ENCODE assay signal across 8 cellular contexts in the genomic region with DNA sequence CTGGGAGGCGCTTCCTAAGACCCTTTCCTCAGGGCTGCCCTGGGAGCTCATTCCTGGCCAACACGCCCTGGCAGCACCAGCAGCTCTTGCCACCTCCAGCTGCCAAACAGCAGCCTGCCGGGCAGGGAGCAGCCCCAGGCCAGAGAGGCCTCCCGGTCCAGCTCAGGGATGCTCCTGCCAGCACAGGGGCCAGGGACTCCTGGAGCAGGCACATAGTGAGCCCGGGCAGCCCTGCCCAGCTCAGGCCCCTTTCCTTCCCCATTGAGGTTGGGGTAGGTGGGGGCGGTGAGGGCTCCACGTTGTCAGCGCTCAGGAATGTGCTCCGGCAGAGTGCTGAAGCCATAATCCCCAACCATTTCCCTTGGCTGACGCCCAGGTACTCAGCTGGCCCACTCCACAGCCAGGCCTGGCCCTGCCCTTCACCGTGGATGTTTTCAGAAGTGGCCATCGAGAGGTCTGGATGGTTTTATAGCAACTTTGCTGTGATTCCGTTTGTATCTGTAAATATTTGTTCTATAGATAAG. TPM values are rescaled to one million over a fixed set of nuclear protein-coding genes. Genes with fewer than 3 reads are reported as not detected.
DNase-seq lines count a peak whose midpoint lies in the region; ATAC-seq and TF ChIP-seq lines count a peak whose summit lies in the region.

No MANE protein-coding gene starts in this region.

- WGBS in mammary epithelial cell (ENCODE audit: low coverage, missing lambda C conversion rate), result 5% methylated on average over 11 of the region's 13 CpGs
- WGBS in lower leg skin, 2 donors, result 15 to 17% methylated on average over 9 to 12 of the region's 13 CpGs

- ATAC-seq in activated naive CD8-positive, alpha-beta T cell treated with anti-CD3 and anti-CD28 coated beads, Interleukin-2, amount 50 U/mL, for 24 hours, result peak; percentile 3
- no peak for ATAC-seq in CD8-positive, alpha-beta T cell

- H3K4me1 Mint-ChIP-seq in activated naive CD8-positive, alpha-beta T cell treated with anti-CD3 and anti-CD28 coated beads, Interleukin-2, amount 50 U/mL, for 24 hours, result no peaks in the 10 kb centered on the region
- no peaks in the 10 kb centered on the region for H3K4me1 Mint-ChIP-seq in activated naive CD8-positive, alpha-beta T cell treated with anti-CD3 and anti-CD28 coated beads for 36 hours
- no peaks in the 10 kb centered on the region for H3K4me1 Mint-ChIP-seq in CD8-positive, alpha-beta T cell (ENCODE audit: low read depth)

- H3K9me3 ChIP-seq in mammary epithelial cell (replicated peaks; ENCODE audit: insufficient read depth, low read length), result no peaks in the 10 kb centered on the region
- no peaks in the 10 kb centered on the region for H3K9me3 ChIP-seq in vagina
- H3K9me3 ChIP-seq in CD8-positive, alpha-beta T cell (ENCODE audit: low read length), result no peaks in the 10 kb centered on the region

- intact Hi-C loops in mammary epithelial cell (cut with micrococcal nuclease), result no loop called here
- intact Hi-C loops in lower leg skin (cut with DNase I; ENCODE audit: low total_unique reads), result no loop called here
- intact Hi-C loops in vagina (cut with DNase I), result no loop called here
- intact Hi-C loops in CD8-positive, alpha-beta T cell (cut with DNase I, micrococcal nuclease), result loop anchor here in 1 of 2 experiments (10.0 kb wide), 1 partner anchor 429 kb away; a partner anchor contains a TSS

- H3K4me3 Mint-ChIP-seq in activated naive CD8-positive, alpha-beta T cell treated with anti-CD3 and anti-CD28 coated beads, Interleukin-2, amount 50 U/mL, for 24 hours, result no peak overlapping the region
- H3K4me3 Mint-ChIP-seq in activated naive CD8-positive, alpha-beta T cell treated with anti-CD3 and anti-CD28 coated beads for 36 hours, result no peak overlapping the region
- H3K4me3 Mint-ChIP-seq in CD8-positive, alpha-beta T cell, result no peak overlapping the region

- no peak overlapping the region for H2AFZ ChIP-seq in mammary epithelial cell (ENCODE audit: low read depth, low read length)

- H3K4me2 ChIP-seq in mammary epithelial cell (ENCODE audit: insufficient read depth, low read depth, low read length), result peak overlapping the region; percentile 64

- H3K27me3 ChIP-seq in mammary epithelial cell (ENCODE audit: insufficient read depth, low read length) (no peaks in the 10 kb centered on the region), vagina (no peaks in the 10 kb centered on the region)
- H3K27me3 ChIP-seq in CD8-positive, alpha-beta T cell (ENCODE audit: insufficient read depth, low read length), result no peaks in the 10 kb centered on the region

- CTCF ChIA-PET in mammary epithelial cell (lab: Charles Lee; ENCODE audit: low non-redundant PET), result no interaction called here
- CTCF ChIA-PET in CD8-positive, alpha-beta T cell (lab: Charles Lee), result interaction anchor here (2.6 kb wide), 1 partner anchor 42 kb away, joined by 17 read pairs; no protein-coding TSS in a partner anchor

- TF ChIP-seq POLR2A in lower leg skin (IDR thresholded peaks at IDR 0.05) (no peak), vagina (IDR thresholded peaks at IDR 0.05) (no peak)

- no peak for TF ChIP-seq CTCF in mammary epithelial cell (conservative IDR thresholded peaks at IDR 0.05 in 1 of 2, IDR thresholded peaks at IDR 0.05 in 1 of 2; ENCODE audit: extremely low read depth in 1 of 2, insufficient read depth in 1 of 2, low read depth in 1 of 2, low read length in 2 of 2)
- TF ChIP-seq CTCF in lower leg skin (IDR thresholded peaks at IDR 0.05), result no peak
- TF ChIP-seq CTCF in vagina (IDR thresholded peaks at IDR 0.05), result no peak
- TF ChIP-seq CTCF in CD8-positive, alpha-beta T cell (IDR thresholded peaks at IDR 0.05), result no peak

- BruUV-seq in mammary epithelial cell (replicated peaks; lab: Mats Ljungman, UMichigan), result TSS peak; percentile 18

- POLR2A ChIA-PET in CD8-positive, alpha-beta T cell (lab: Charles Lee), result no interaction called here

- no peaks in the 10 kb centered on the region for H4K20me1 ChIP-seq in mammary epithelial cell (ENCODE audit: insufficient read depth, low read length)

- in situ Hi-C loops in mammary epithelial cell (cut with MboI; ENCODE audit: low sequenced_read_pairs in 2 of 2), result no loop called here

- DNase-seq in activated naive CD8-positive, alpha-beta T cell treated with anti-CD3 and anti-CD28 coated beads, Interleukin-2, amount 50 U/mL, for 24 hours, result no peak
- DNase-seq in activated naive CD8-positive, alpha-beta T cell treated with anti-CD3 and anti-CD28 coated beads for 36 hours, result no peak
- DNase-seq in mammary epithelial cell (peak; percentile 87), lower leg skin (ENCODE audit: low spot score in 2 of 2) (peak; percentile 63 to 94), vagina (ENCODE audit: extremely low spot score in 2 of 2) (no peak), NCI-H2081 treated with DMSO at 0.1 percent for 48 hours (lab: John Stamatoyannopoulos, UW) (no peak)
- DNase-seq in activated effector memory CD4-positive, alpha-beta T cell treated with Interleukin-2 at 50 U/mL for 16 hours, result no peak
- no peak for DNase-seq in CD8-positive, alpha-beta T cell

- H3K4me1 ChIP-seq in mammary epithelial cell (ENCODE audit: insufficient read depth, low read length), result peaks cover 37% of the 10 kb centered on the region
- H3K4me1 ChIP-seq in vagina, result peaks cover 22% of the 10 kb centered on the region
- H3K4me1 ChIP-seq in CD8-positive, alpha-beta T cell (ENCODE audit: insufficient read depth, low read length), result no peaks in the 10 kb centered on the region

- H3K36me3 Mint-ChIP-seq in activated naive CD8-positive, alpha-beta T cell treated with anti-CD3 and anti-CD28 coated beads, Interleukin-2, amount 50 U/mL, for 24 hours (ENCODE audit: low read depth), result peaks cover 29% of the 10 kb centered on the region
- peaks cover 16% of the 10 kb centered on the region for H3K36me3 Mint-ChIP-seq in activated naive CD8-positive, alpha-beta T cell treated with anti-CD3 and anti-CD28 coated beads for 36 hours
- peaks cover 59% of the 10 kb centered on the region for H3K36me3 Mint-ChIP-seq in CD8-positive, alpha-beta T cell

- H3K9me3 Mint-ChIP-seq in activated naive CD8-positive, alpha-beta T cell treated with anti-CD3 and anti-CD28 coated beads, Interleukin-2, amount 50 U/mL, for 24 hours, result no peaks in the 10 kb centered on the region
- H3K9me3 Mint-ChIP-seq in activated naive CD8-positive, alpha-beta T cell treated with anti-CD3 and anti-CD28 coated beads for 36 hours, result no peaks in the 10 kb centered on the region
- H3K9me3 Mint-ChIP-seq in CD8-positive, alpha-beta T cell, result no peaks in the 10 kb centered on the region

- H3K9ac ChIP-seq in mammary epithelial cell (ENCODE audit: insufficient read depth, low read length), result no peak overlapping the region

- no peak overlapping the region for H3K27ac Mint-ChIP-seq in activated naive CD8-positive, alpha-beta T cell treated with anti-CD3 and anti-CD28 coated beads, Interleukin-2, amount 50 U/mL, for 24 hours
- no peak overlapping the region for H3K27ac Mint-ChIP-seq in activated naive CD8-positive, alpha-beta T cell treated with anti-CD3 and anti-CD28 coated beads for 36 hours
- H3K27ac Mint-ChIP-seq in CD8-positive, alpha-beta T cell, result no peak overlapping the region

- peaks cover 29% of the 10 kb centered on the region for H3K79me2 ChIP-seq in mammary epithelial cell (ENCODE audit: insufficient read depth, low read length)

- H3K36me3 ChIP-seq in mammary epithelial cell (ENCODE audit: insufficient read depth, low read length) (peaks cover 17% of the 10 kb centered on the region), vagina (peaks cover 0 to 56% of the 10 kb centered on the region in 2 donors)
- peaks cover 17% of the 10 kb centered on the region for H3K36me3 ChIP-seq in CD8-positive, alpha-beta T cell (ENCODE audit: insufficient read depth, low read length)

- H3K4me3 ChIP-seq in mammary epithelial cell (replicated peaks in 1 of 3; ENCODE audit: insufficient read depth in 1 of 3, low read depth in 2 of 3, low read length in 3 of 3) (no peak overlapping the region), lower leg skin (ENCODE audit: low read depth, poor library complexity, severe bottlenecking) (no peak overlapping the region), vagina (peak overlapping the region in 1 of 2 donors; percentile 17)
- no peak overlapping the region for H3K4me3 ChIP-seq in CD8-positive, alpha-beta T cell (ENCODE audit: low read depth, low read length)

- H3K27me3 Mint-ChIP-seq in activated naive CD8-positive, alpha-beta T cell treated with anti-CD3 and anti-CD28 coated beads, Interleukin-2, amount 50 U/mL, for 24 hours, result no peaks in the 10 kb centered on the region
- H3K27me3 Mint-ChIP-seq in activated naive CD8-positive, alpha-beta T cell treated with anti-CD3 and anti-CD28 coated beads for 36 hours, result no peaks in the 10 kb centered on the region
- no peaks in the 10 kb centered on the region for H3K27me3 Mint-ChIP-seq in CD8-positive, alpha-beta T cell (ENCODE audit: low read depth)

- dilution Hi-C loops in mammary epithelial cell (cut with HindIII; ENCODE audit: low sequenced_read_pairs), result no loop called here

- H3K27ac ChIP-seq in mammary epithelial cell (ENCODE audit: insufficient read depth, low read depth, low read length) (peak overlapping the region; percentile 33), vagina (peak overlapping the region; percentile 79)
- no peak overlapping the region for H3K27ac ChIP-seq in CD8-positive, alpha-beta T cell (ENCODE audit: low read depth, low read length)

RNA-seq across cellular contexts. Expression of a gene that starts 7.6 kb away (rescaled TPM):
- total RNA-seq in activated naive CD8-positive, alpha-beta T cell treated with anti-CD3 and anti-CD28 coated beads for 36 hours, result 10 to 100 TPM; 10.9 to 11.4 TPM
- total RNA-seq in mammary epithelial cell (10 to 100 TPM; 55.5 to 97.2 TPM), lower leg skin (10 to 100 TPM; 22.9 to 59.2 (median 46.4) TPM), vagina (53.5 TPM)
- 57.1 TPM for polyA plus RNA-seq in mammary epithelial cell
- 31.6 TPM for polyA minus RNA-seq in mammary epithelial cell
- 10 to 100 TPM; 34.0 to 34.6 TPM for total RNA-seq in CD8-positive, alpha-beta T cell

RNA-seq across cellular contexts. Expression of a gene that starts 10.2 kb away (rescaled TPM):
- total RNA-seq in activated naive CD8-positive, alpha-beta T cell treated with anti-CD3 and anti-CD28 coated beads for 36 hours, result 100 to 1,000 TPM; 168 to 176 TPM
- 100 to 1,000 TPM in 1 of 2 donors, 10 to 100 TPM in 1; 72.7 to 142 TPM for total RNA-seq in mammary epithelial cell
- polyA plus RNA-seq in mammary epithelial cell, result 168 TPM
- 202 TPM for polyA minus RNA-seq in mammary epithelial cell
- 100 to 1,000 TPM in 3 of 4 donors, 10 to 100 TPM in 1; 81.0 to 164 (median 118) TPM for total RNA-seq in lower leg skin
- 89.6 TPM for total RNA-seq in vagina
- 10 to 100 TPM; 58.1 to 63.4 TPM for total RNA-seq in CD8-positive, alpha-beta T cell

RNA-seq across cellular contexts. Expression of a gene that starts 32.9 kb away (rescaled TPM):
- total RNA-seq in activated naive CD8-positive, alpha-beta T cell treated with anti-CD3 and anti-CD28 coated beads for 36 hours, result under 1 TPM in 1 of 2 experiments, not detected in 1; 0.19 TPM
- total RNA-seq in mammary epithelial cell (under 1 TPM; 0.17 to 0.99 TPM), lower leg skin (under 1 TPM in 1 of 4 donors, not detected in 3; 0.49 TPM), vagina (not detected)
- polyA plus RNA-seq in mammary epithelial cell, result 0.05 TPM
- not detected for polyA minus RNA-seq in mammary epithelial cell
- total RNA-seq in CD8-positive, alpha-beta T cell, result under 1 TPM; 0.84 to 0.94 TPM

RNA-seq across cellular contexts. Expression of a gene that starts 37.7 kb away (rescaled TPM):
- total RNA-seq in activated naive CD8-positive, alpha-beta T cell treated with anti-CD3 and anti-CD28 coated beads for 36 hours, result under 1 TPM; 0.25 to 0.36 TPM
- total RNA-seq in mammary epithelial cell (not detected), lower leg skin (10 to 100 TPM in 2 of 4 donors, 1 to 10 TPM in 2; 7.7 to 13.4 (median 10.6) TPM), vagina (15.5 TPM)
- not detected for polyA plus RNA-seq in mammary epithelial cell
- polyA minus RNA-seq in mammary epithelial cell, result not detected
- 1 to 10 TPM in 1 of 2 experiments, under 1 TPM in 1; 0.58 to 1.1 TPM for total RNA-seq in CD8-positive, alpha-beta T cell

Comparison
In these comparisons a context has a peak if more than half of its experiments do, and no peak if none do; other contexts are left out.
1. DNase-seq: peak in mammary epithelial cell (single experiment) and lower leg skin (2 of 2); none in activated naive CD8-positive, alpha-beta T cell treated with anti-CD3 and anti-CD28 coated beads, Interleukin-2, amount 50 U/mL, for 24 hours (single experiment), activated naive CD8-positive, alpha-beta T cell treated with anti-CD3 and anti-CD28 coated beads for 36 hours (single experiment), vagina (0 of 2), NCI-H2081 treated with DMSO at 0.1 percent for 48 hours (single experiment), activated effector memory CD4-positive, alpha-beta T cell treated with Interleukin-2 at 50 U/mL for 16 hours (single experiment) and CD8-positive, alpha-beta T cell (0 of 7).